Comparison of ENCODE assay signal across 7 cellular contexts in the genomic region with DNA sequence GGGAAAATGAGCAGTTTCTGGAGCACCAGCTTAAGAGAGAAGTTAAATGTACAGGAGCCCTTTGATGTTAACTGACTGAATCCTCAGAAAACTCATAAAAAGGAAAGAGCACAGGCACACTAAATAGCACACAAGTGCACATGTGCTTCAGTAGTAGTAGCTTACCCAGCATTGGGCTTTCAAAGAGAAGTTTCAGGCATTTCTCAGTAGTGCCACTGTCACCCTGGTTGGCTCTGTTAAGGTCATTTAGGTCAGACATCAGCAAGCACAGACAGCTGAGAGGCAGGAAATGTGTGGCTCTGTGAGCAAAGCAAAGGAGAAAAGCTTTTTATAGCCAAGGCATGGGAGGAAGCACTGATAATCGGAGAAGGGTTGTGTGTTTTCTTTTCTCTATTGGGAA.
DNase-seq lines count a peak whose midpoint lies in the region; ATAC-seq and TF ChIP-seq lines count a peak whose summit lies in the region.

No MANE protein-coding gene starts in this region.

- H2AFZ ChIP-seq in IMR-90 (replicated peaks; ENCODE audit: low read length, poor library complexity) (peak overlapping the region; percentile 60), parathyroid adenoma (peak overlapping the region; percentile 54)

- no peaks in the 10 kb centered on the region for H3K9me3 ChIP-seq in IMR-90 (ENCODE audit: control insufficient read depth, insufficient read depth, low read length)
- no peaks in the 10 kb centered on the region for H3K9me3 ChIP-seq in parathyroid adenoma (ENCODE audit: control insufficient read depth, low read length)
- H3K9me3 ChIP-seq in testis = no peaks in the 10 kb centered on the region

- DNase-seq in IMR-90 (no peak), choroid plexus epithelial cell (ENCODE audit: low read depth) (peak; percentile 39), testis (no peak)
- no peak for DNase-seq in central memory CD4-positive, alpha-beta T cell

- H3K14ac ChIP-seq in IMR-90 (replicated peaks; ENCODE audit: low read depth, low read length) = peak overlapping the region; percentile 1; the same call in 1 of the 2 replicates

- WGBS in IMR-90 (ENCODE audit: extremely low coverage in 2 of 2, insufficient read length in 1 of 2), 2 experiments = no CpG with 5 or more reads among the region's 1 CpG
- WGBS in testis, 2 donors = 22 to 24% methylated on average over 1 of the region's 1 CpG

- no peak overlapping the region for H2BK20ac ChIP-seq in IMR-90 (ENCODE audit: low read depth, low read length)

- CTCF ChIA-PET in IMR-90 (lab: Yijun Ruan, JAX) = interaction anchor here (0.9 kb wide), 1 partner anchor 9 kb away, joined by 3 read pairs; no protein-coding TSS in a partner anchor

- no peak overlapping the region for H3K4me3 ChIP-seq in IMR-90 (ENCODE audit: insufficient read depth, low read depth, low read length)
- H3K4me3 ChIP-seq in choroid plexus epithelial cell (ENCODE audit: low read depth, low read length) = no peak overlapping the region
- no peak overlapping the region for H3K4me3 ChIP-seq in parathyroid adenoma (ENCODE audit: low read depth, low read length)
- H3K4me3 ChIP-seq in testis = no peak overlapping the region

- no peaks in the 10 kb centered on the region for H3K79me2 ChIP-seq in parathyroid adenoma

- peak; percentile 65 for ATAC-seq in GM19324 (IDR thresholded peaks at IDR 0.05; ENCODE audit: low FRiP score, unreplicated experiment)
- no peak for ATAC-seq in IMR-90 (ENCODE audit: low read depth)
- no peak for ATAC-seq in GM18520 (IDR thresholded peaks at IDR 0.05; ENCODE audit: unreplicated experiment)

- H3K27ac ChIP-seq in IMR-90 (ENCODE audit: insufficient read depth, low read length) = no peak overlapping the region
- no peak overlapping the region for H3K27ac ChIP-seq in parathyroid adenoma
- H3K27ac ChIP-seq in testis = no peak overlapping the region

- peak overlapping the region; percentile 81; the same call in 1 of the 2 replicates for H2AK5ac ChIP-seq in IMR-90 (ENCODE audit: low read depth, low read length)

- BruUV-seq in IMR-90 (replicated peaks; lab: Mats Ljungman, UMichigan) = no TSS peak

- peak overlapping the region; percentile 10 for H2BK5ac ChIP-seq in IMR-90 (ENCODE audit: low read depth, low read length, poor library complexity, severe bottlenecking)

- peak overlapping the region; percentile 18; the same call in 1 of the 2 replicates for H3K18ac ChIP-seq in IMR-90 (ENCODE audit: low read depth, low read length)

- H3K9ac ChIP-seq in IMR-90 (ENCODE audit: low read depth, low read length) (peak overlapping the region; percentile 69; the same call in 1 of the 2 replicates), parathyroid adenoma (no peak overlapping the region)

- H4K8ac ChIP-seq in IMR-90 (ENCODE audit: low read depth in 2 of 2, low read length in 2 of 2) = peak overlapping the region; percentile 17 to 55; a peak in 1 of 4 replicates

- peaks cover 4% of the 10 kb centered on the region for H3K9me1 ChIP-seq in IMR-90 (ENCODE audit: insufficient read depth, low read length)

- no peaks in the 10 kb centered on the region for H3K79me1 ChIP-seq in IMR-90 (ENCODE audit: low read depth in 1 of 2, low read length in 2 of 2)

- peak overlapping the region; percentile 58; the same call in 1 of the 2 replicates for H2BK120ac ChIP-seq in IMR-90 (ENCODE audit: low read depth, low read length)

- peak overlapping the region; percentile 14; the same call in 1 of the 2 replicates for H4K5ac ChIP-seq in IMR-90 (ENCODE audit: low read depth, low read length)

- H2AK9ac ChIP-seq in IMR-90 (replicated peaks; ENCODE audit: low read depth, low read length, poor library complexity) = no peak overlapping the region

- TF ChIP-seq RAD21 in IMR-90 (IDR thresholded peaks at IDR 0.05; ENCODE audit: low read length) = no peak

- H3K4me1 ChIP-seq in IMR-90 (ENCODE audit: control insufficient read depth, insufficient read depth, low read length) (peaks cover 15% of the 10 kb centered on the region), parathyroid adenoma (no peaks in the 10 kb centered on the region), testis (peaks cover 14% of the 10 kb centered on the region)

- H3K23ac ChIP-seq in IMR-90 (ENCODE audit: low read depth, low read length) = peak overlapping the region; percentile 31; the same call in 1 of the 2 replicates

- H3K4ac ChIP-seq in IMR-90 (ENCODE audit: low read depth, low read length) = peak overlapping the region; percentile 10; the same call in 1 of the 2 replicates

- in situ Hi-C loops in IMR-90 (cut with MboI; ENCODE audit: low sequenced_read_pairs) = no loop called here

- dilution Hi-C loops in IMR-90 (cut with HindIII; ENCODE audit: low sequenced_read_pairs, unreplicated experiment) = no loop called here

- no peaks in the 10 kb centered on the region for H3K27me3 ChIP-seq in IMR-90 (ENCODE audit: control insufficient read depth, insufficient read depth, low read length)
- no peaks in the 10 kb centered on the region for H3K27me3 ChIP-seq in parathyroid adenoma (ENCODE audit: control insufficient read depth, insufficient read depth, low read length)
- H3K27me3 ChIP-seq in testis = no peaks in the 10 kb centered on the region

- TF ChIP-seq POLR2A in IMR-90 (IDR thresholded peaks at IDR 0.05; ENCODE audit: low read depth, low read length) (no peak), testis (IDR thresholded peaks at IDR 0.05) (no peak)

- H3K36me3 ChIP-seq in IMR-90 (ENCODE audit: control insufficient read depth, insufficient read depth, low read length) = no peaks in the 10 kb centered on the region
- no peaks in the 10 kb centered on the region for H3K36me3 ChIP-seq in parathyroid adenoma (ENCODE audit: control insufficient read depth, insufficient read depth, low read length)
- no peaks in the 10 kb centered on the region for H3K36me3 ChIP-seq in testis (ENCODE audit: low read depth, missing control alignments)

- H4K20me1 ChIP-seq in IMR-90 (ENCODE audit: insufficient read depth, low read length) = no peaks in the 10 kb centered on the region

- peak overlapping the region; percentile 91; the same call in 2 of the 3 replicates for H2BK15ac ChIP-seq in IMR-90 (ENCODE audit: low read depth, low read length)

- TF ChIP-seq CTCF in IMR-90 (conservative IDR thresholded peaks at IDR 0.05; ENCODE audit: low read depth, low read length) (no peak), choroid plexus epithelial cell (conservative IDR thresholded peaks at IDR 0.05; ENCODE audit: low read depth, low read length) (no peak), parathyroid adenoma (IDR thresholded peaks at IDR 0.05) (no peak), testis (IDR thresholded peaks at IDR 0.05) (no peak)

- POLR2A ChIA-PET in IMR-90 (lab: Charles Lee; ENCODE audit: unreplicated experiment) = no interaction called here

- intact Hi-C loops in IMR-90 (cut with micrococcal nuclease) = no loop called here
- intact Hi-C loops in testis (cut with DNase I; ENCODE audit: low total_unique reads) = no loop called here

- no peak overlapping the region for H3K56ac ChIP-seq in IMR-90 (ENCODE audit: extremely low read depth, insufficient read depth, low read length)

- peak overlapping the region; percentile 1 for H4K91ac ChIP-seq in IMR-90 (ENCODE audit: insufficient read depth, low read depth, low read length)

- H3K4me2 ChIP-seq in IMR-90 (ENCODE audit: low read depth, low read length) (peak overlapping the region; percentile 5; the same call in 1 of the 2 replicates), parathyroid adenoma (ENCODE audit: low read length) (no peak overlapping the region)

TF ChIP-seq in IMR-90, 13 proteins besides CTCF, POLR2A, EP300 and RAD21:
- TF ChIP-seq RFX5 (IDR thresholded peaks at IDR 0.05; ENCODE audit: low read depth, low read length) (no peak), MAFK (IDR thresholded peaks at IDR 0.05; ENCODE audit: low read depth, low read length) (no peak), BHLHE40 (IDR thresholded peaks at IDR 0.05; ENCODE audit: low read depth, low read length) (no peak), MXI1 (IDR thresholded peaks at IDR 0.05; ENCODE audit: borderline replicate concordance, low read depth, low read length) (no peak)
